1 cellular context compared by ENCODE assay signal in genomic region chr6:131761762-131762067, GRCh38.
TF ChIP-seq lines count a peak whose summit lies in the region.

No MANE protein-coding gene starts in this region.

TF ChIP-seq in SK-N-SH treated with all-trans-retinoic acid at 6 μM for 48 hours, 23 proteins besides CTCF, POLR2A, EP300 and RAD21 (continued from another document):
- TF ChIP-seq CSRNP3 (CRISPR knock-in tag; IDR thresholded peaks at IDR 0.05) (no peak), ZC3H10 (CRISPR knock-in tag; IDR thresholded peaks at IDR 0.05) (no peak), TCF4 (CRISPR knock-in tag; IDR thresholded peaks at IDR 0.05; ENCODE audit: borderline replicate concordance) (no peak), TOX (CRISPR knock-in tag; IDR thresholded peaks at IDR 0.05; ENCODE audit: borderline replicate concordance) (no peak), ISL1 (CRISPR knock-in tag; IDR thresholded peaks at IDR 0.05) (no peak), ESRRG (CRISPR knock-in tag; IDR thresholded peaks at IDR 0.05) (no peak), ZNF565 (CRISPR knock-in tag; conservative IDR thresholded peaks at IDR 0.05; ENCODE audit: low read depth) (no peak), OSR1 (CRISPR knock-in tag; IDR thresholded peaks at IDR 0.05) (no peak), POU6F1 (CRISPR knock-in tag; IDR thresholded peaks at IDR 0.05; ENCODE audit: borderline replicate concordance, low read depth) (no peak)
